Comparison of ENCODE assay signal across 18 cellular contexts in the genomic region with DNA sequence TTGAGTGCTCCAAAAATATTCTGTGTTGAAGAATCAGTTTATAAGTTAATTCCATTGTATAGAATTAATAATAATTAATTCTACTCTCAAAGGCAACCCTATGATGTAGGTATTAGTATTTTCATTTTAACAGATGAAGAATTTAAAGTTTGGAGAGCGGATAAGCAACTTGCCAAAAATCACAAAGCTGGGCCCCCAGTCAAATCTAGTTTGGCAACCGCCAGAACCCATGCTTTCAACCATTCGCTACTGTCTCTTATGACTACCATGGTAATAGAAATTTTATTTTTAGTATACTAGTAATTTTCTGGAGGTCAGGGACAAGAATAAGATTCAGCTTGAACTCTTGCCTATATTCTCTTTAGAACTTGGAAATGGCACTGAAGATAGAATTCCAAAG.
"Had no signal": no experiment of that assay in that cellular context is flagged by ENCODE, and none has a peak within 500 bp of the region (broad histone marks: within the 10 kb centered on the region; RNA-seq: fewer than 3 reads in every experiment).

No MANE protein-coding gene starts in this region.

- FAIRE-seq: colon, small intestine had no signal

- H3K4me3 ChIP-seq: cardiac muscle cell, gastroesophageal sphincter, lung, SJSA1, upper lobe of left lung had no signal

- H3K9me3 ChIP-seq: gastroesophageal sphincter, SJSA1, upper lobe of left lung had no signal

- H3K27me3 ChIP-seq: cardiac muscle cell, gastroesophageal sphincter, SJSA1, upper lobe of left lung had no signal

- H3K27me3 Mint-ChIP-seq: activated CD8-positive, alpha-beta memory T cell treated with anti-CD3 and anti-CD28 coated beads, Interleukin-2, amount 10 ng/mL, durations not matched to agents 7 days and 5 days; activated naive CD8-positive, alpha-beta T cell treated with anti-CD3 and anti-CD28 coated beads for 36 hours had no signal

- H3K27ac ChIP-seq: cardiac muscle cell had no signal

- H3K36me3 ChIP-seq: cardiac muscle cell, gastroesophageal sphincter, SJSA1, upper lobe of left lung had no signal

- H3K27ac Mint-ChIP-seq: activated CD8-positive, alpha-beta memory T cell treated with anti-CD3 and anti-CD28 coated beads, Interleukin-2, amount 10 ng/mL, durations not matched to agents 7 days and 5 days; activated naive CD8-positive, alpha-beta T cell treated with anti-CD3 and anti-CD28 coated beads for 36 hours; activated T-cell treated with anti-CD3 and anti-CD28 coated beads, Interleukin-2, amount 50 U/mL, for 24 hours; natural killer cell treated with Interleukin-12 subunit alpha and Interleukin-12 subunit beta and Interleukin-15 and Interleukin-18, amount 100 ng/mL, for 72 hours; stimulated activated effector memory CD8-positive, alpha-beta T cell treated with anti-CD3 and anti-CD28 coated beads, Interleukin-12 subunit alpha, Interleukin-12 subunit beta, amount 100 ng/mL, for 72 hours; T-helper 2 cell treated with Interferon-gamma antibody and Interleukin-4, amounts not matched to agents 5 μg/mL and 100 μg/mL, for 36 hours had no signal

- H3K4me1 Mint-ChIP-seq: activated CD8-positive, alpha-beta memory T cell treated with anti-CD3 and anti-CD28 coated beads, Interleukin-2, amount 10 ng/mL, durations not matched to agents 7 days and 5 days; activated naive CD8-positive, alpha-beta T cell treated with anti-CD3 and anti-CD28 coated beads for 36 hours; stimulated activated effector memory CD8-positive, alpha-beta T cell treated with anti-CD3 and anti-CD28 coated beads, Interleukin-12 subunit alpha, Interleukin-12 subunit beta, amount 100 ng/mL, for 72 hours had no signal

- H3K9me3 Mint-ChIP-seq: activated naive CD8-positive, alpha-beta T cell treated with anti-CD3 and anti-CD28 coated beads for 36 hours; activated T-cell treated with anti-CD3 and anti-CD28 coated beads, Interleukin-2, amount 50 U/mL, for 24 hours; natural killer cell treated with Interleukin-12 subunit alpha and Interleukin-12 subunit beta and Interleukin-15 and Interleukin-18, amount 100 ng/mL, for 72 hours; stimulated activated effector memory CD8-positive, alpha-beta T cell treated with anti-CD3 and anti-CD28 coated beads, Interleukin-12 subunit alpha, Interleukin-12 subunit beta, amount 100 ng/mL, for 72 hours; T-helper 2 cell treated with Interferon-gamma antibody and Interleukin-4, amounts not matched to agents 5 μg/mL and 100 μg/mL, for 36 hours had no signal

- ATAC-seq: activated CD4-positive, CD25-positive, alpha-beta regulatory T cell treated with anti-CD3 and anti-CD28 coated beads, Interleukin-2, amount 50 U/mL, for 24 hours; activated CD8-positive, alpha-beta memory T cell treated with anti-CD3 and anti-CD28 coated beads, Interleukin-2, amount 10 ng/mL, durations not matched to agents 7 days and 5 days; natural killer cell treated with Interleukin-12 subunit alpha and Interleukin-12 subunit beta and Interleukin-15 and Interleukin-18, amount 100 ng/mL, for 72 hours; stimulated activated effector memory CD8-positive, alpha-beta T cell treated with anti-CD3 and anti-CD28 coated beads, Interleukin-12 subunit alpha, Interleukin-12 subunit beta, amount 100 ng/mL, for 72 hours had no signal

- DNase-seq: activated CD4-positive, alpha-beta T cell treated with anti-CD3 and anti-CD28 coated beads, Interleukin-2, amount 50 U/mL, for 4 hours; activated CD8-positive, alpha-beta memory T cell treated with anti-CD3 and anti-CD28 coated beads, Interleukin-2, amount 10 ng/mL, durations not matched to agents 7 days and 5 days; activated gamma-delta T cell treated with Interleukin-2 at 50 U/mL for 16 hours; activated naive CD8-positive, alpha-beta T cell treated with anti-CD3 and anti-CD28 coated beads for 36 hours; activated T-cell treated with anti-CD3 and anti-CD28 coated beads, Interleukin-2, amount 50 U/mL, for 24 hours; hypothalamus; occipital lobe had no signal

- H3K36me3 Mint-ChIP-seq: activated CD8-positive, alpha-beta memory T cell treated with anti-CD3 and anti-CD28 coated beads, Interleukin-2, amount 10 ng/mL, durations not matched to agents 7 days and 5 days; activated naive CD8-positive, alpha-beta T cell treated with anti-CD3 and anti-CD28 coated beads for 36 hours; natural killer cell treated with Interleukin-12 subunit alpha and Interleukin-12 subunit beta and Interleukin-15 and Interleukin-18, amount 100 ng/mL, for 72 hours; stimulated activated effector memory CD8-positive, alpha-beta T cell treated with anti-CD3 and anti-CD28 coated beads, Interleukin-12 subunit alpha, Interleukin-12 subunit beta, amount 100 ng/mL, for 72 hours had no signal

- H3K4me3 Mint-ChIP-seq: activated CD8-positive, alpha-beta memory T cell treated with anti-CD3 and anti-CD28 coated beads, Interleukin-2, amount 10 ng/mL, durations not matched to agents 7 days and 5 days; activated naive CD8-positive, alpha-beta T cell treated with anti-CD3 and anti-CD28 coated beads for 36 hours; activated T-cell treated with anti-CD3 and anti-CD28 coated beads, Interleukin-2, amount 50 U/mL, for 24 hours; natural killer cell treated with Interleukin-12 subunit alpha and Interleukin-12 subunit beta and Interleukin-15 and Interleukin-18, amount 100 ng/mL, for 72 hours; stimulated activated effector memory CD8-positive, alpha-beta T cell treated with anti-CD3 and anti-CD28 coated beads, Interleukin-12 subunit alpha, Interleukin-12 subunit beta, amount 100 ng/mL, for 72 hours; T-helper 2 cell treated with Interferon-gamma antibody and Interleukin-4, amounts not matched to agents 5 μg/mL and 100 μg/mL, for 36 hours had no signal
